1 cellular context compared by ENCODE assay signal in the genomic region with DNA sequence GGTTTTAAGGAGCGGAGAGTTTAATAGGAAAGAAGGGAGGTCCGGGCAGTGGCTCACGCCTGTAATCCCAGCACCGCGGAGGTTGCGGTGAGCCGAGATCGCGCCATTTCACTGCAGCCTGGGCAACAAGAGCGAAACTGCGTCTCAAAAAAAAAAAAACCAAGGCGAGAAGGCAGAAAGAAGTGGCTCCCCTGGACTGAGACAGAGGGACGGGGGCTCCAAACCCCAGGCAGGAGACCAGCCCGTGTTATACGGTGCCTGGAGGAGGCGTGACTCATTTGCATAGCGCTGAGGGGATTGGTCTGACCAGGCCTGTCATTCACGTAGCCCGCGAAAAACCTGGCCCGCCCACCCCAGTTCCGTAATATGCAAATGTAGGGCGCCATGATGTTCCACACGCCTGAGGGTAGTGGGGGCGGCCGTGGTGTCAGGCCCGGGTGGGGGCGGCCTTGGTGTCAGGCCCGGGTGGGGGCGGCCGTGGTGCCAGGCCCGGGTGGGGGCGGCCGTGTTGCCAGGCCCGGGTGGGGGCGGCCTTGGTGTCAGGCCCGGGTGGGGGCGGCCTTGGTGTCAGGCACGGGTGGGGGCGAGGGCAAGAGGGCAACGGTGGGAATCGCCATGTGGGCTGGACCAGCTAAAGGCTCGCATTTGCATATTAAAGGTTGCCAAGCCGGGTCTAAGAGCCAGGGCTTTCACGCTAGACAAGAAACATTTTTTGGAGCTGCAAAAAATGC.
A peak's percentile ranks its signal among the peaks of the same experiment; 100 is the strongest.
TF ChIP-seq lines count a peak whose summit lies in the region.

No MANE protein-coding gene starts in this region.

TF ChIP-seq in HEK293, 187 proteins besides CTCF, POLR2A, EP300 and RAD21 (continued from another document):
- no peak for TF ChIP-seq ZNF157 (tag by site-specific recombination; IDR thresholded peaks at IDR 0.05)
- no peak for TF ChIP-seq ZNF561 (tag by site-specific recombination; IDR thresholded peaks at IDR 0.05; ENCODE audit: borderline replicate concordance)
- TF ChIP-seq ZNF76 (tag by site-specific recombination; IDR thresholded peaks at IDR 0.05; ENCODE audit: borderline replicate concordance, low read depth) = peak; percentile 31; the same call in 1 of the 2 replicates
- TF ChIP-seq, protein P1, sequence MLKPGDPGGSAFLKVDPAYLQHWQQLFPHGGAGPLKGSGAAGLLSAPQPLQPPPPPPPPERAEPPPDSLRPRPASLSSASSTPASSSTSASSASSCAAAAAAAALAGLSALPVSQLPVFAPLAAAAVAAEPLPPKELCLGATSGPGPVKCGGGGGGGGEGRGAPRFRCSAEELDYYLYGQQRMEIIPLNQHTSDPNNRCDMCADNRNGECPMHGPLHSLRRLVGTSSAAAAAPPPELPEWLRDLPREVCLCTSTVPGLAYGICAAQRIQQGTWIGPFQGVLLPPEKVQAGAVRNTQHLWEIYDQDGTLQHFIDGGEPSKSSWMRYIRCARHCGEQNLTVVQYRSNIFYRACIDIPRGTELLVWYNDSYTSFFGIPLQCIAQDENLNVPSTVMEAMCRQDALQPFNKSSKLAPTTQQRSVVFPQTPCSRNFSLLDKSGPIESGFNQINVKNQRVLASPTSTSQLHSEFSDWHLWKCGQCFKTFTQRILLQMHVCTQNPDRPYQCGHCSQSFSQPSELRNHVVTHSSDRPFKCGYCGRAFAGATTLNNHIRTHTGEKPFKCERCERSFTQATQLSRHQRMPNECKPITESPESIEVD (tag by site-specific recombination; IDR thresholded peaks at IDR 0.05) = no peak
- no peak for TF ChIP-seq ZNF555 (tag by site-specific recombination; conservative IDR thresholded peaks at IDR 0.05)
- peak; percentile 63 for TF ChIP-seq ZNF600 (tag by site-specific recombination; IDR thresholded peaks at IDR 0.05)
- TF ChIP-seq ZNF629 (tag by site-specific recombination; IDR thresholded peaks at IDR 0.05) = peak; percentile 44; the same call in 1 of the 2 replicates
- TF ChIP-seq KLF10 (tag by site-specific recombination; IDR thresholded peaks at IDR 0.05) = 0 out of 2 replicates have a peak, but pooled peaks have one; percentile 41
- TF ChIP-seq, protein P2, sequence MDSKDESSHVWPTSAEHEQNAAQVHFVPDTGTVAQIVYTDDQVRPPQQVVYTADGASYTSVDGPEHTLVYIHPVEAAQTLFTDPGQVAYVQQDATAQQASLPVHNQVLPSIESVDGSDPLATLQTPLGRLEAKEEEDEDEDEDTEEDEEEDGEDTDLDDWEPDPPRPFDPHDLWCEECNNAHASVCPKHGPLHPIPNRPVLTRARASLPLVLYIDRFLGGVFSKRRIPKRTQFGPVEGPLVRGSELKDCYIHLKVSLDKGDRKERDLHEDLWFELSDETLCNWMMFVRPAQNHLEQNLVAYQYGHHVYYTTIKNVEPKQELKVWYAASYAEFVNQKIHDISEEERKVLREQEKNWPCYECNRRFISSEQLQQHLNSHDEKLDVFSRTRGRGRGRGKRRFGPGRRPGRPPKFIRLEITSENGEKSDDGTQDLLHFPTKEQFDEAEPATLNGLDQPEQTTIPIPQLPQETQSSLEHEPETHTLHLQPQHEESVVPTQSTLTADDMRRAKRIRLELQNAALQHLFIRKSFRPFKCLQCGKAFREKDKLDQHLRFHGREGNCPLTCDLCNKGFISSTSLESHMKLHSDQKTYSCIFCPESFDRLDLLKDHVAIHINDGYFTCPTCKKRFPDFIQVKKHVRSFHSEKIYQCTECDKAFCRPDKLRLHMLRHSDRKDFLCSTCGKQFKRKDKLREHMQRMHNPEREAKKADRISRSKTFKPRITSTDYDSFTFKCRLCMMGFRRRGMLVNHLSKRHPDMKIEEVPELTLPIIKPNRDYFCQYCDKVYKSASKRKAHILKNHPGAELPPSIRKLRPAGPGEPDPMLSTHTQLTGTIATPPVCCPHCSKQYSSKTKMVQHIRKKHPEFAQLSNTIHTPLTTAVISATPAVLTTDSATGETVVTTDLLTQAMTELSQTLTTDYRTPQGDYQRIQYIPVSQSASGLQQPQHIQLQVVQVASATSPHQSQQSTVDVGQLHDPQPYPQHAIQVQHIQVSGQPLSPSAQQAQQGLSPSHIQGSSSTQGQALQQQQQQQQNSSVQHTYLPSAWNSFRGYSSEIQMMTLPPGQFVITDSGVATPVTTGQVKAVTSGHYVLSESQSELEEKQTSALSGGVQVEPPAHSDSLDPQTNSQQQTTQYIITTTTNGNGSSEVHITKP (tag by site-specific recombination; IDR thresholded peaks at IDR 0.05) = peak; percentile 75
- TF ChIP-seq ZSCAN23 (tag by site-specific recombination; IDR thresholded peaks at IDR 0.05) = peak; percentile 36; the same call in 1 of the 2 replicates
- no peak for TF ChIP-seq ZNF239 (tag by site-specific recombination; IDR thresholded peaks at IDR 0.05)
- peak; percentile 76; the same call in 1 of the 2 replicates for TF ChIP-seq BCL11B (tag by site-specific recombination; IDR thresholded peaks at IDR 0.05; ENCODE audit: low read depth)
- TF ChIP-seq OVOL3 (tag by site-specific recombination; IDR thresholded peaks at IDR 0.05) = no peak
- 0 out of 2 replicates have a peak, but pooled peaks have one; percentile 56 for TF ChIP-seq KLF9 (tag by site-specific recombination; IDR thresholded peaks at IDR 0.05; ENCODE audit: low read depth)
- TF ChIP-seq ZBTB20 (tag by site-specific recombination; IDR thresholded peaks at IDR 0.05) = peak; percentile 87
- TF ChIP-seq ZNF341 (tag by site-specific recombination; IDR thresholded peaks at IDR 0.05; ENCODE audit: low read depth) = 0 out of 2 replicates have a peak, but pooled peaks have one; percentile 13
- peak; percentile 86 for TF ChIP-seq SP2 (tag by site-specific recombination; IDR thresholded peaks at IDR 0.05)
- peak; percentile 41; the same call in 1 of the 2 replicates for TF ChIP-seq ZBTB8A (tag by site-specific recombination; IDR thresholded peaks at IDR 0.05)
- TF ChIP-seq, protein P3, sequence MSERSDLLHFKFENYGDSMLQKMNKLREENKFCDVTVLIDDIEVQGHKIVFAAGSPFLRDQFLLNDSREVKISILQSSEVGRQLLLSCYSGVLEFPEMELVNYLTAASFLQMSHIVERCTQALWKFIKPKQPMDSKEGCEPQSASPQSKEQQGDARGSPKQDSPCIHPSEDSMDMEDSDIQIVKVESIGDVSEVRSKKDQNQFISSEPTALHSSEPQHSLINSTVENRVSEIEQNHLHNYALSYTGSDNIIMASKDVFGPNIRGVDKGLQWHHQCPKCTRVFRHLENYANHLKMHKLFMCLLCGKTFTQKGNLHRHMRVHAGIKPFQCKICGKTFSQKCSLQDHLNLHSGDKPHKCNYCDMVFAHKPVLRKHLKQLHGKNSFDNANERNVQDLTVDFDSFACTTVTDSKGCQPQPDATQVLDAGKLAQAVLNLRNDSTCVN (tag by site-specific recombination; optimal IDR thresholded peaks at IDR 0.05) = peak; percentile 13
- TF ChIP-seq, protein P4, sequence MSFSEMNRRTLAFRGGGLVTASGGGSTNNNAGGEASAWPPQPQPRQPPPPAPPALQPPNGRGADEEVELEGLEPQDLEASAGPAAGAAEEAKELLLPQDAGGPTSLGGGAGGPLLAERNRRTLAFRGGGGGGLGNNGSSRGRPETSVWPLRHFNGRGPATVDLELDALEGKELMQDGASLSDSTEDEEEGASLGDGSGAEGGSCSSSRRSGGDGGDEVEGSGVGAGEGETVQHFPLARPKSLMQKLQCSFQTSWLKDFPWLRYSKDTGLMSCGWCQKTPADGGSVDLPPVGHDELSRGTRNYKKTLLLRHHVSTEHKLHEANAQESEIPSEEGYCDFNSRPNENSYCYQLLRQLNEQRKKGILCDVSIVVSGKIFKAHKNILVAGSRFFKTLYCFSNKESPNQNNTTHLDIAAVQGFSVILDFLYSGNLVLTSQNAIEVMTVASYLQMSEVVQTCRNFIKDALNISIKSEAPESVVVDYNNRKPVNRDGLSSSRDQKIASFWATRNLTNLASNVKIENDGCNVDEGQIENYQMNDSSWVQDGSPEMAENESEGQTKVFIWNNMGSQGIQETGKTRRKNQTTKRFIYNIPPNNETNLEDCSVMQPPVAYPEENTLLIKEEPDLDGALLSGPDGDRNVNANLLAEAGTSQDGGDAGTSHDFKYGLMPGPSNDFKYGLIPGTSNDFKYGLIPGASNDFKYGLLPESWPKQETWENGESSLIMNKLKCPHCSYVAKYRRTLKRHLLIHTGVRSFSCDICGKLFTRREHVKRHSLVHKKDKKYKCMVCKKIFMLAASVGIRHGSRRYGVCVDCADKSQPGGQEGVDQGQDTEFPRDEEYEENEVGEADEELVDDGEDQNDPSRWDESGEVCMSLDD (tag by site-specific recombination; IDR thresholded peaks at IDR 0.05) = peak; percentile 43; the same call in 1 of the 2 replicates
- peak; percentile 29 for TF ChIP-seq ZFHX2 (tag by site-specific recombination; conservative IDR thresholded peaks at IDR 0.05)
- TF ChIP-seq SETDB1 (IDR thresholded peaks at IDR 0.05; ENCODE audit: insufficient read length, low read length) = no peak
- TF ChIP-seq SP7 (tag by site-specific recombination; IDR thresholded peaks at IDR 0.05) = peak; percentile 26; the same call in 1 of the 2 replicates
- TF ChIP-seq ZNF335 (tag by site-specific recombination; conservative IDR thresholded peaks at IDR 0.05) = peak; percentile 71
- TF ChIP-seq, protein P5, sequence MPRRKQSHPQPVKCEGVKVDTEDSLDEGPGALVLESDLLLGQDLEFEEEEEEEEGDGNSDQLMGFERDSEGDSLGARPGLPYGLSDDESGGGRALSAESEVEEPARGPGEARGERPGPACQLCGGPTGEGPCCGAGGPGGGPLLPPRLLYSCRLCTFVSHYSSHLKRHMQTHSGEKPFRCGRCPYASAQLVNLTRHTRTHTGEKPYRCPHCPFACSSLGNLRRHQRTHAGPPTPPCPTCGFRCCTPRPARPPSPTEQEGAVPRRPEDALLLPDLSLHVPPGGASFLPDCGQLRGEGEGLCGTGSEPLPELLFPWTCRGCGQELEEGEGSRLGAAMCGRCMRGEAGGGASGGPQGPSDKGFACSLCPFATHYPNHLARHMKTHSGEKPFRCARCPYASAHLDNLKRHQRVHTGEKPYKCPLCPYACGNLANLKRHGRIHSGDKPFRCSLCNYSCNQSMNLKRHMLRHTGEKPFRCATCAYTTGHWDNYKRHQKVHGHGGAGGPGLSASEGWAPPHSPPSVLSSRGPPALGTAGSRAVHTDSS (tag by site-specific recombination; IDR thresholded peaks at IDR 0.05) = no peak
- no peak for TF ChIP-seq RBAK (tag by site-specific recombination; IDR thresholded peaks at IDR 0.05)
- TF ChIP-seq, protein P6, sequence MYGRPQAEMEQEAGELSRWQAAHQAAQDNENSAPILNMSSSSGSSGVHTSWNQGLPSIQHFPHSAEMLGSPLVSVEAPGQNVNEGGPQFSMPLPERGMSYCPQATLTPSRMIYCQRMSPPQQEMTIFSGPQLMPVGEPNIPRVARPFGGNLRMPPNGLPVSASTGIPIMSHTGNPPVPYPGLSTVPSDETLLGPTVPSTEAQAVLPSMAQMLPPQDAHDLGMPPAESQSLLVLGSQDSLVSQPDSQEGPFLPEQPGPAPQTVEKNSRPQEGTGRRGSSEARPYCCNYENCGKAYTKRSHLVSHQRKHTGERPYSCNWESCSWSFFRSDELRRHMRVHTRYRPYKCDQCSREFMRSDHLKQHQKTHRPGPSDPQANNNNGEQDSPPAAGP (tag by site-specific recombination; IDR thresholded peaks at IDR 0.05) = peak; percentile 55; the same call in 1 of the 2 replicates
- 0 out of 2 replicates have a peak, but pooled peaks have one; percentile 32 for TF ChIP-seq ZNF133 (tag by site-specific recombination; IDR thresholded peaks at IDR 0.05)
- TF ChIP-seq, protein P7, sequence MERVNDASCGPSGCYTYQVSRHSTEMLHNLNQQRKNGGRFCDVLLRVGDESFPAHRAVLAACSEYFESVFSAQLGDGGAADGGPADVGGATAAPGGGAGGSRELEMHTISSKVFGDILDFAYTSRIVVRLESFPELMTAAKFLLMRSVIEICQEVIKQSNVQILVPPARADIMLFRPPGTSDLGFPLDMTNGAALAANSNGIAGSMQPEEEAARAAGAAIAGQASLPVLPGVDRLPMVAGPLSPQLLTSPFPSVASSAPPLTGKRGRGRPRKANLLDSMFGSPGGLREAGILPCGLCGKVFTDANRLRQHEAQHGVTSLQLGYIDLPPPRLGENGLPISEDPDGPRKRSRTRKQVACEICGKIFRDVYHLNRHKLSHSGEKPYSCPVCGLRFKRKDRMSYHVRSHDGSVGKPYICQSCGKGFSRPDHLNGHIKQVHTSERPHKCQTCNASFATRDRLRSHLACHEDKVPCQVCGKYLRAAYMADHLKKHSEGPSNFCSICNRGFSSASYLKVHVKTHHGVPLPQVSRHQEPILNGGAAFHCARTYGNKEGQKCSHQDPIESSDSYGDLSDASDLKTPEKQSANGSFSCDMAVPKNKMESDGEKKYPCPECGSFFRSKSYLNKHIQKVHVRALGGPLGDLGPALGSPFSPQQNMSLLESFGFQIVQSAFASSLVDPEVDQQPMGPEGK (tag by site-specific recombination; IDR thresholded peaks at IDR 0.05) = peak; percentile 98
